Comparison of ENCODE assay signal across 1 cellular context in genomic region chr20:47480705-47481104, GRCh38.
TF ChIP-seq lines count a peak whose summit lies in the region.

No MANE protein-coding gene starts in this region.

TF ChIP-seq in GM12878, 131 proteins besides CTCF, POLR2A, EP300 and RAD21:
- no peak for TF ChIP-seq SREBF2 (IDR thresholded peaks at IDR 0.05; ENCODE audit: low read length)
- TF ChIP-seq SPI1 (IDR thresholded peaks at IDR 0.05; ENCODE audit: borderline replicate concordance, insufficient read depth, low read depth, low read length), result no peak
- TF ChIP-seq LARP7 (IDR thresholded peaks at IDR 0.05), result no peak
- TF ChIP-seq SMAD1 (IDR thresholded peaks at IDR 0.05; ENCODE audit: low read depth, partially characterized antibody), result no peak
- TF ChIP-seq ZBTB33 (IDR thresholded peaks at IDR 0.05), result no peak
- TF ChIP-seq ETV6 (conservative IDR thresholded peaks at IDR 0.05 in 1 of 2, IDR thresholded peaks at IDR 0.05 in 1 of 2; ENCODE audit: borderline replicate concordance in 1 of 2, low read depth in 1 of 2), result 0 out of 4 replicates have a peak, but pooled peaks of 1 of the 2 experiments have one; percentile 88
- TF ChIP-seq NFXL1 (IDR thresholded peaks at IDR 0.05; ENCODE audit: borderline replicate concordance), result peak; percentile 45; the same call in 1 of the 2 replicates
